In the genomic region with DNA sequence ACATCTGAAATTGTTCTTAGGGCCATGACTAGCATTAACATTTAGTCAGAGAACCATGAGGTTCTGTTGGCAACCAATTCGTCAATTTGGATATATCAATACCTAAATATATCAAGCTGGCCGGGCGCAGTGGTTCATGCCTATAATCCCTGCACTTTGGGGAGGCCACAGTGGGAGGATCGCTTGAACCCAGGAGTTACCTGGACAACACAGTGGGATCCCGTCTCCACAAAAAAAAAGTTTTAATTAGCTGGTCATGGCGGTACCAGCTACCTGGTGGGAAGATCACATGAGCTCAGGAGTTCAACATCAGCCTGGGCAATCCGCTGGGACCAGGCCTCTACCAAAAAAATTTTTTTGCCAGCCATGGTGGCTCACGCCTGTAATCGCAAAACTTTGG, we compare ENCODE assay signal across 13 cellular contexts. TPM values are rescaled to one million over a fixed set of nuclear protein-coding genes. Genes with fewer than 3 reads are reported as not detected.
DNase-seq lines count a peak whose midpoint lies in the region; ATAC-seq, FAIRE-seq and TF ChIP-seq lines count a peak whose summit lies in the region.
"Had no signal": no experiment of that assay in that cellular context is flagged by ENCODE, and none has a peak within 500 bp of the region (broad histone marks: within the 10 kb centered on the region; RNA-seq: fewer than 3 reads in every experiment).

No MANE protein-coding gene starts in this region.

- peaks cover 10 to 96% (median 76%) of the 10 kb centered on the region in 11 experiments; a peak in 21 of 22 replicates for H3K36me3 ChIP-seq in BLaER1 treated with 17β-estradiol and CSF1 and Interleukin-3, amounts not matched to agents 10 nM and 100 nM
- no peaks in the 10 kb centered on the region for H3K36me3 ChIP-seq in KMS-11 (ENCODE audit: insufficient read depth)
- H3K36me3 ChIP-seq in endothelial cell of umbilical vein (ENCODE audit: control insufficient read depth in 2 of 2, extremely low read depth in 1 of 2, insufficient read depth in 2 of 2, low read length in 2 of 2) = no peaks in the 10 kb centered on the region

- intact Hi-C loops in endothelial cell of umbilical vein (cut with micrococcal nuclease) = no loop called here

- BruUV-seq in endothelial cell of umbilical vein (replicated peaks; lab: Mats Ljungman, UMichigan) = no TSS peak

- no peaks in the 10 kb centered on the region for H3K27me3 ChIP-seq in BLaER1 treated with 17β-estradiol and CSF1 and Interleukin-3, amounts not matched to agents 10 nM and 100 nM
- H3K27me3 ChIP-seq in KMS-11 (ENCODE audit: insufficient read depth, low read depth) (no peaks in the 10 kb centered on the region), endothelial cell of umbilical vein (ENCODE audit: control insufficient read depth in 2 of 2, insufficient read depth in 2 of 2, low read length in 2 of 2) (no peaks in the 10 kb centered on the region)
- H3K27me3 ChIP-seq: BE2C, dorsolateral prefrontal cortex had no signal

- CTCF ChIA-PET in endothelial cell of umbilical vein (lab: Charles Lee) = interaction anchor here (0.7 to 5.7 kb wide), 5 partner anchors 11 to 47 kb away, joined by 3 to 73 read pairs (median 6); no protein-coding TSS in a partner anchor

- no peak for DNase-seq in endothelial cell of umbilical vein (ENCODE audit: low read depth, low spot score)
- DNase-seq in progenitor cell of endocrine pancreas (ENCODE audit: low spot score, unreplicated experiment) = no peak
- no peak for DNase-seq in omental fat pad (ENCODE audit: low spot score)
- DNase-seq in HuH-7.5 (ENCODE audit: low spot score) = no peak
- DNase-seq in foreskin melanocyte = no peak
- no peak for DNase-seq in amygdala (lab: John Stamatoyannopoulos, UW)
- DNase-seq: BE2C, NCI-H2029 treated with DMSO at 0.1 percent for 48 hours, SHP77 had no signal

- H3K4me3 Mint-ChIP-seq in progenitor cell of endocrine pancreas (ENCODE audit: low read depth) = no peak overlapping the region

- no peak for FAIRE-seq in endothelial cell of umbilical vein (lab: Jason Lieb, UNC)
- FAIRE-seq: GM12892 had no signal

- dilution Hi-C loops in endothelial cell of umbilical vein (cut with MboI; ENCODE audit: extremely low pct_ligation_motif_present, low sequenced_read_pairs) = no loop called here

- POLR2A ChIA-PET in endothelial cell of umbilical vein (lab: Charles Lee) = interaction anchor here (1.5 kb wide), 1 partner anchor 14 kb away, joined by 6 read pairs; no protein-coding TSS in a partner anchor

- no peaks in the 10 kb centered on the region for H3K9me3 Mint-ChIP-seq in progenitor cell of endocrine pancreas (ENCODE audit: low read depth)

- 0 out of 20 replicates have a peak overlapping the region, but pooled peaks of 1 of the 10 experiments have one; percentile 18 for H3K4me3 ChIP-seq in BLaER1 treated with 17β-estradiol and CSF1 and Interleukin-3, amounts not matched to agents 10 nM and 100 nM
- no peak overlapping the region for H3K4me3 ChIP-seq in KMS-11 (IDR thresholded peaks at IDR 0.05; ENCODE audit: insufficient read depth, low read depth, low read length)
- H3K4me3 ChIP-seq in endothelial cell of umbilical vein (replicated peaks in 1 of 3; ENCODE audit: insufficient read depth in 1 of 3, low read depth in 1 of 3, low read length in 3 of 3) = no peak overlapping the region
- H3K4me3 ChIP-seq: dorsolateral prefrontal cortex had no signal

- peak overlapping the region in 4 of 11 experiments; percentile 21 to 52 (median 38); a peak in 8 of 22 replicates for H3K27ac ChIP-seq in BLaER1 treated with 17β-estradiol and CSF1 and Interleukin-3, amounts not matched to agents 10 nM and 100 nM
- H3K27ac ChIP-seq in KMS-11 = peak overlapping the region; percentile 34; the same call in 1 of the 2 replicates
- H3K27ac ChIP-seq in endothelial cell of umbilical vein (ENCODE audit: insufficient read depth, low read depth, low read length) = no peak overlapping the region

- H3K9me1 ChIP-seq in endothelial cell of umbilical vein (replicated peaks; ENCODE audit: control insufficient read depth, extremely low read depth, insufficient read depth, low read length) = no peaks in the 10 kb centered on the region

- H3K27ac Mint-ChIP-seq in progenitor cell of endocrine pancreas = peak overlapping the region; percentile 78

- peaks cover 66 to 100% (median 89%) of the 10 kb centered on the region in 10 experiments for H3K4me1 ChIP-seq in BLaER1 treated with 17β-estradiol and CSF1 and Interleukin-3, amounts not matched to agents 10 nM and 100 nM
- H3K4me1 ChIP-seq in KMS-11 (ENCODE audit: low read depth, poor library complexity, severe bottlenecking) (peaks cover 82% of the 10 kb centered on the region), endothelial cell of umbilical vein (ENCODE audit: control insufficient read depth, extremely low read depth, insufficient read depth, low read length) (peaks cover 14% of the 10 kb centered on the region)

- peaks cover 5% of the 10 kb centered on the region for H3K36me3 Mint-ChIP-seq in progenitor cell of endocrine pancreas (ENCODE audit: insufficient read depth)

- no peak for TF ChIP-seq POLR2A in endothelial cell of umbilical vein (IDR thresholded peaks at IDR 0.05; ENCODE audit: low read depth, low read length)

- H4K20me1 ChIP-seq in BLaER1 treated with 17β-estradiol and CSF1 and Interleukin-3, amounts not matched to agents 10 nM and 100 nM = peaks cover 100% of the 10 kb centered on the region in 11 experiments
- H4K20me1 ChIP-seq in KMS-11 (ENCODE audit: insufficient read depth) = peaks cover 87% of the 10 kb centered on the region
- H4K20me1 ChIP-seq in endothelial cell of umbilical vein (replicated peaks; ENCODE audit: control insufficient read depth, extremely low read depth, insufficient read depth, low read length) = peaks cover 32% of the 10 kb centered on the region

- H2AFZ ChIP-seq in KMS-11 (ENCODE audit: low read depth) (no peak overlapping the region), endothelial cell of umbilical vein (ENCODE audit: low read depth, low read length) (no peak overlapping the region)

- H3K9me3 ChIP-seq in BLaER1 treated with 17β-estradiol and CSF1 and Interleukin-3, amounts not matched to agents 10 nM and 100 nM (replicated peaks in 1 of 11) = no peaks in the 10 kb centered on the region
- no peaks in the 10 kb centered on the region for H3K9me3 ChIP-seq in endothelial cell of umbilical vein (replicated peaks; ENCODE audit: control insufficient read depth, insufficient read depth, low read length)
- H3K9me3 ChIP-seq: BE2C had no signal

- no peak for ATAC-seq in omental fat pad (ENCODE audit: low FRiP score)

- peak overlapping the region in 3 of 11 experiments; percentile 4 to 47 (median 23); a peak in 1 of 22 replicates for H3K9ac ChIP-seq in BLaER1 treated with 17β-estradiol and CSF1 and Interleukin-3, amounts not matched to agents 10 nM and 100 nM
- no peak overlapping the region for H3K9ac ChIP-seq in KMS-11
- no peak overlapping the region for H3K9ac ChIP-seq in endothelial cell of umbilical vein (replicated peaks; ENCODE audit: extremely low read depth, insufficient read depth, low read length)

- H3K79me2 ChIP-seq in KMS-11 (ENCODE audit: insufficient read depth, low read depth) = peaks cover 100% of the 10 kb centered on the region
- H3K79me2 ChIP-seq in endothelial cell of umbilical vein (ENCODE audit: control insufficient read depth, insufficient read depth, low read length) = peaks cover 100% of the 10 kb centered on the region

- TF ChIP-seq CTCF in KMS-11 (conservative IDR thresholded peaks at IDR 0.05; ENCODE audit: low read depth, low read length) (no peak), endothelial cell of umbilical vein (IDR thresholded peaks at IDR 0.05; ENCODE audit: extremely low read depth in 1 of 2, insufficient read depth in 1 of 2, low read depth in 1 of 2, low read length in 2 of 2) (no peak), progenitor cell of endocrine pancreas (IDR thresholded peaks at IDR 0.05; ENCODE audit: unreplicated experiment) (no peak), omental fat pad (IDR thresholded peaks at IDR 0.05) (no peak)

- H3K4me2 ChIP-seq in BLaER1 treated with 17β-estradiol and CSF1 and Interleukin-3, amounts not matched to agents 10 nM and 100 nM = peak overlapping the region; percentile 31 to 98 (median 64)
- H3K4me2 ChIP-seq in KMS-11 = peak overlapping the region; percentile 59; the same call in 1 of the 2 replicates
- H3K4me2 ChIP-seq in endothelial cell of umbilical vein (ENCODE audit: insufficient read depth, low read length) = peak overlapping the region; percentile 35

- H3K4me1 Mint-ChIP-seq in progenitor cell of endocrine pancreas (ENCODE audit: low read depth) = peaks cover 29% of the 10 kb centered on the region

- no peaks in the 10 kb centered on the region for H3K27me3 Mint-ChIP-seq in progenitor cell of endocrine pancreas

TF ChIP-seq in endothelial cell of umbilical vein, 7 proteins besides CTCF, POLR2A, EP300 and RAD21:
- no peak for TF ChIP-seq EZH2 (IDR thresholded peaks at IDR 0.05; ENCODE audit: borderline replicate concordance, low read depth, low read length, severe bottlenecking)

RNA-seq across cellular contexts. Expression of a gene that starts 8.4 kb away (rescaled TPM):
- total RNA-seq in endothelial cell of umbilical vein (819 and 848 TPM in 2 replicates), progenitor cell of endocrine pancreas (951 and 984 TPM in 2 replicates), omental fat pad (100 to 1,000 TPM; 489 to 684 (median 635) TPM)
- 325 and 396 TPM in 2 replicates for polyA plus RNA-seq in endothelial cell of umbilical vein
- polyA plus RNA-seq in endothelial cell of umbilical vein (2011; cell fraction: cytosol; rRNA removed) = 840 and 857 TPM in 2 replicates
- polyA plus RNA-seq in endothelial cell of umbilical vein (2011; cell fraction: nucleus; rRNA removed) = 329 and 517 TPM in 2 replicates
- 907 and 1,093 TPM in 2 replicates for polyA plus RNA-seq in endothelial cell of umbilical vein (2012)
- polyA minus RNA-seq in endothelial cell of umbilical vein = 387 and 461 TPM in 2 replicates
- 487 TPM for polyA minus RNA-seq in endothelial cell of umbilical vein (2011; cell fraction: cytosol; rRNA and poly(A)+ RNA removed)
- polyA minus RNA-seq in endothelial cell of umbilical vein (2011; cell fraction: nucleus; rRNA and poly(A)+ RNA removed) = 155 and 169 TPM in 2 replicates
